In the genomic region with DNA sequence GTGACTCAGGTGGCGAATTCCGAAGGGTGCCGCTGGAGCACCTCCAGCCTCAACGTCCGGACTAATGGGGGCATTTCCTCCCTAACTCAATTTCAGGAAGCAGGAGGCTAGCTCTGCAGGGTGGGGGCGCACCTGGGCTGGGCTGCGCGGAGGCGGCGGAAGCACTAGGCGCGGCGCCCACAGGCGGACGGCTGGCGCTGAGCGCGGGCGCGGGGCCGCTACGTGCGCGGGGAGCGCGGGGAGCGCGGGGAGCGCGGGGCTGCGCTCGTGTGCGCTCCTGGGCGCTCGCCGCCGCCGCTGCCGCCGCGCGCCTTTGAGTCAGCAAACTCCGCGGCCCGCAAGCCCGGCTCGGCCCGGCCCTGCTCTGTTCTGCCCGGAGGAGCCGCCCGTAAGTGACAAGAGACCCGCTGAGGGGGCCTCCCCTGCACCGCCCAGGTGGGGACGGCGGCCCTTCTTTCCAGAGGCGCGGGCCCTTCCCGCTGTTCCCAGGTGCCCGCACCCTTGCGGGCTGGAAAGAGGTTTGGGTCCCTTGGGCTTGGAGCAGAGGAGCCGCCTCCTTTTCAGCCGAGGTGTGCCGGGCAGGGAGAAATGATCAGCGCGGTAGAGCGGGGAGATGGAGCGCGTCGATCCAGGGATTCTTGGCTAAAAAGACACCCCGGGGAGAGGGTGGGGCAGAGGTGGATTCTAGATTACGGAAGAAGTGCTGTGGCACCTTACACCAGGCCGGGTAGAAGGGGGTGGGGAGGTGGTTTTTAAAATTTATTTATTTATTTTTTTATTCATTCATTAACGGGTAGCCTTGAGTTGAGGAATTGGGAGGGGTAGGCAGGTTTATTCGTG, we compare ENCODE assay signal across 8 cellular contexts. TPM values are rescaled to one million over a fixed set of nuclear protein-coding genes. Genes with fewer than 3 reads are reported as not detected.
DNase-seq lines count a peak whose midpoint lies in the region; ATAC-seq lines count a peak whose summit lies in the region.

A gene with protein sequence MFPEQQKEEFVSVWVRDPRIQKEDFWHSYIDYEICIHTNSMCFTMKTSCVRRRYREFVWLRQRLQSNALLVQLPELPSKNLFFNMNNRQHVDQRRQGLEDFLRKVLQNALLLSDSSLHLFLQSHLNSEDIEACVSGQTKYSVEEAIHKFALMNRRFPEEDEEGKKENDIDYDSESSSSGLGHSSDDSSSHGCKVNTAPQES (plus strand): TSS at position 164 of the 840 bp plus-strand sequence. CDS start 54,581 bp downstream, outside the sequence.

- H3K9me3 ChIP-seq in effector memory CD4-positive, alpha-beta T cell (ENCODE audit: control insufficient read depth, low read length), result no peaks in the 10 kb centered on the region

- CTCF ChIA-PET in activated CD4-positive, alpha-beta memory T cell treated with anti-CD3 and anti-CD28 coated beads for 36 hours (lab: Charles Lee), result interaction anchor here (0.8 to 2.8 kb wide), 6 partner anchors 12 to 397 kb away, joined by 3 to 12 read pairs (median 4); no protein-coding TSS in a partner anchor

- H3K4me3 Mint-ChIP-seq in activated CD4-positive, alpha-beta memory T cell treated with anti-CD3 and anti-CD28 coated beads for 36 hours, result peak within 1 kb of the TSS; percentile 93

- peaks cover 4% of the 10 kb centered on the region for H3K36me3 Mint-ChIP-seq in activated CD4-positive, alpha-beta memory T cell treated with anti-CD3 and anti-CD28 coated beads for 36 hours

- H3K27ac Mint-ChIP-seq in activated CD4-positive, alpha-beta memory T cell treated with anti-CD3 and anti-CD28 coated beads for 36 hours, result peak within 1 kb of the TSS; percentile 90

- peak within 1 kb of the TSS; percentile 74 for H3K4me3 ChIP-seq in effector memory CD4-positive, alpha-beta T cell (ENCODE audit: insufficient read depth, low read depth, low read length, poor library complexity, severe bottlenecking)

- H3K9me3 Mint-ChIP-seq in activated CD4-positive, alpha-beta memory T cell treated with anti-CD3 and anti-CD28 coated beads for 36 hours, result no peaks in the 10 kb centered on the region

- peaks cover 16% of the 10 kb centered on the region for H3K4me1 ChIP-seq in effector memory CD4-positive, alpha-beta T cell (ENCODE audit: control insufficient read depth, insufficient read depth, low read length, poor library complexity, severe bottlenecking)

- ATAC-seq in GM18868 (IDR thresholded peaks at IDR 0.05; ENCODE audit: unreplicated experiment) (peak; percentile 70), HG03135 (IDR thresholded peaks at IDR 0.05; ENCODE audit: unreplicated experiment) (peak; percentile 72)

- H3K27ac ChIP-seq in effector memory CD4-positive, alpha-beta T cell (ENCODE audit: insufficient read depth, low read length, poor library complexity, severe bottlenecking), result peak within 1 kb of the TSS; percentile 58

- intact Hi-C loops in activated CD4-positive, alpha-beta memory T cell treated with anti-CD3 and anti-CD28 coated beads for 36 hours (cut with micrococcal nuclease), result loop anchor here (2.0 to 10.0 kb wide), 5 partner anchors 73 to 863 kb away; a partner anchor contains a TSS

- POLR2A ChIA-PET in activated CD4-positive, alpha-beta memory T cell treated with anti-CD3 and anti-CD28 coated beads for 36 hours (lab: Charles Lee), result interaction anchor here (0.7 to 2.7 kb wide), 7 partner anchors 90 to 137 kb away, joined by 3 to 42 read pairs (median 6); a partner anchor contains a TSS

- H3K27me3 ChIP-seq in effector memory CD4-positive, alpha-beta T cell (replicated peaks; ENCODE audit: control insufficient read depth, insufficient read depth, low read length, poor library complexity, severe bottlenecking), result no peaks in the 10 kb centered on the region

- DNase-seq in A172 (ENCODE audit: low spot score), result peak; percentile 48
- peak; percentile 82 for DNase-seq in NCI-H345 (lab: John Stamatoyannopoulos, UW)
- peak; percentile 76 for DNase-seq in activated CD4-positive, alpha-beta memory T cell treated with anti-CD3 and anti-CD28 coated beads for 36 hours
- peak; percentile 54 to 56 (median 54) for DNase-seq in effector memory CD4-positive, alpha-beta T cell
- DNase-seq in mucosa of gallbladder (ENCODE audit: low spot score), result peak; percentile 32
- peak; percentile 15 to 51 for DNase-seq in stimulated activated CD8-positive, alpha-beta memory T cell treated with anti-CD3 and anti-CD28 coated beads, Interleukin-4, amount 100 ng/mL, for 4 hours (ENCODE audit: low read depth in 2 of 2, low spot score in 1 of 2)

- H3K27me3 Mint-ChIP-seq in activated CD4-positive, alpha-beta memory T cell treated with anti-CD3 and anti-CD28 coated beads for 36 hours, result no peaks in the 10 kb centered on the region

- no peaks in the 10 kb centered on the region for H3K36me3 ChIP-seq in effector memory CD4-positive, alpha-beta T cell (ENCODE audit: control insufficient read depth, insufficient read depth, low read length)

- H3K4me1 Mint-ChIP-seq in activated CD4-positive, alpha-beta memory T cell treated with anti-CD3 and anti-CD28 coated beads for 36 hours (ENCODE audit: low read depth), result peaks cover 28% of the 10 kb centered on the region

RNA-seq across cellular contexts. Expression of the gene that starts here (rescaled TPM):
- 23.2 and 28.9 TPM in 2 replicates for total RNA-seq in A172 (2014; rRNA removed; shearing (Covaris generic))
- 10 to 100 TPM; 43.1 to 44.1 TPM for total RNA-seq in activated CD4-positive, alpha-beta memory T cell treated with anti-CD3 and anti-CD28 coated beads for 36 hours
- 5.4 TPM for total RNA-seq in mucosa of gallbladder

Comparison
In these comparisons a context has a peak if more than half of its experiments do, and no peak if none do; other contexts are left out.
1. Peak in every context shown above with its lines: DNase-seq, ATAC-seq, H3K4me3 ChIP-seq and H3K27ac ChIP-seq.
2. DNase-seq: peak in every context shown above with its lines; median percentile 82 in NCI-H345; 76 in activated CD4-positive, alpha-beta memory T cell treated with anti-CD3 and anti-CD28 coated beads for 36 hours; 54 in effector memory CD4-positive, alpha-beta T cell; 48 in A172; 33 in stimulated activated CD8-positive, alpha-beta memory T cell treated with anti-CD3 and anti-CD28 coated beads, Interleukin-4, amount 100 ng/mL, for 4 hours; 32 in mucosa of gallbladder.